In genomic region chr3:128016502-128016901, GRCh38 we compare ENCODE assay signal across 11 cellular contexts.
"Had no signal": no experiment of that assay in that cellular context is flagged by ENCODE, and none has a peak within 500 bp of the region (broad histone marks: within the 10 kb centered on the region; RNA-seq: fewer than 3 reads in every experiment).

No MANE protein-coding gene starts in this region.

- H3K4me3 ChIP-seq: GM23248, GM23338, HAP-1 had no signal

- H3K4me2 ChIP-seq: GM23338 had no signal

- FAIRE-seq: H1, H54 had no signal

- DNase-seq: GM23248, GOT3, H7, H9, HCEC 1CT, HFFc6 had no signal

- H3K36me3 ChIP-seq: HAP-1 had no signal

- H3K9ac ChIP-seq: GM23248 had no signal

- H3K27ac ChIP-seq: GM23248 had no signal

- ATAC-seq: GM23338, HCT116 had no signal

- H3K4me1 ChIP-seq: HAP-1 had no signal

- H2AFZ ChIP-seq: GM23248, GM23338 had no signal
